1 cellular context compared by ENCODE assay signal in the genomic region with DNA sequence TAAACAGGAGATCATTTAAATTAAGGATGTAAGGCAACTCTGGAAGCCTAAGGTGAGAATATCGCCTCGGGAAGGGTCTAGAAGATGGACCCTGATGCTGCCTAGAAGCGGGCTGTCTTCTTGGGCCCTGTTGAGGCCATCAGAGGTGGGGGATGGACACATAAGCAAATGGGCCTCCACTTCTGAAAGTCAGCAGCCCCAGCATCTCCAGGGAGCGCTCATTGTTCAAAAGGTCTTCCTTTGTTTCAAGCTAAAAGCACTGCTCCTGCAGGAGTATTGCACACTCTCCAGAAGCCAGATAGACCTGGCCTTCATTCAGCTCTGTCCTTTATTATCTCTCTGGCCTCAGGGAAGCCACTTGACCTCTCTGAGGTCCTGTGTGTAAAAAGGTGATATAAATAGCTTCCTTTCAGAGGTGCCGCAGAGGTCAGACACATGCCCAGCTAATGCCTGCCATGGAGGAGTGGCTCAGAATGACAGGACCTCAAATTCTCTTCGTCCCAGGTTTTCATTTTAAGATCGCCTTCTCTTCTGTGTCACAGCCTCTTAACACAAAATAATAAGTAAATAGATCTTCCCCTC.
TF ChIP-seq lines count a peak whose summit lies in the region.

No MANE protein-coding gene starts in this region.

TF ChIP-seq in K562, 482 proteins besides CTCF, POLR2A, EP300 and RAD21 (continued from another document):
- TF ChIP-seq, protein P1, sequence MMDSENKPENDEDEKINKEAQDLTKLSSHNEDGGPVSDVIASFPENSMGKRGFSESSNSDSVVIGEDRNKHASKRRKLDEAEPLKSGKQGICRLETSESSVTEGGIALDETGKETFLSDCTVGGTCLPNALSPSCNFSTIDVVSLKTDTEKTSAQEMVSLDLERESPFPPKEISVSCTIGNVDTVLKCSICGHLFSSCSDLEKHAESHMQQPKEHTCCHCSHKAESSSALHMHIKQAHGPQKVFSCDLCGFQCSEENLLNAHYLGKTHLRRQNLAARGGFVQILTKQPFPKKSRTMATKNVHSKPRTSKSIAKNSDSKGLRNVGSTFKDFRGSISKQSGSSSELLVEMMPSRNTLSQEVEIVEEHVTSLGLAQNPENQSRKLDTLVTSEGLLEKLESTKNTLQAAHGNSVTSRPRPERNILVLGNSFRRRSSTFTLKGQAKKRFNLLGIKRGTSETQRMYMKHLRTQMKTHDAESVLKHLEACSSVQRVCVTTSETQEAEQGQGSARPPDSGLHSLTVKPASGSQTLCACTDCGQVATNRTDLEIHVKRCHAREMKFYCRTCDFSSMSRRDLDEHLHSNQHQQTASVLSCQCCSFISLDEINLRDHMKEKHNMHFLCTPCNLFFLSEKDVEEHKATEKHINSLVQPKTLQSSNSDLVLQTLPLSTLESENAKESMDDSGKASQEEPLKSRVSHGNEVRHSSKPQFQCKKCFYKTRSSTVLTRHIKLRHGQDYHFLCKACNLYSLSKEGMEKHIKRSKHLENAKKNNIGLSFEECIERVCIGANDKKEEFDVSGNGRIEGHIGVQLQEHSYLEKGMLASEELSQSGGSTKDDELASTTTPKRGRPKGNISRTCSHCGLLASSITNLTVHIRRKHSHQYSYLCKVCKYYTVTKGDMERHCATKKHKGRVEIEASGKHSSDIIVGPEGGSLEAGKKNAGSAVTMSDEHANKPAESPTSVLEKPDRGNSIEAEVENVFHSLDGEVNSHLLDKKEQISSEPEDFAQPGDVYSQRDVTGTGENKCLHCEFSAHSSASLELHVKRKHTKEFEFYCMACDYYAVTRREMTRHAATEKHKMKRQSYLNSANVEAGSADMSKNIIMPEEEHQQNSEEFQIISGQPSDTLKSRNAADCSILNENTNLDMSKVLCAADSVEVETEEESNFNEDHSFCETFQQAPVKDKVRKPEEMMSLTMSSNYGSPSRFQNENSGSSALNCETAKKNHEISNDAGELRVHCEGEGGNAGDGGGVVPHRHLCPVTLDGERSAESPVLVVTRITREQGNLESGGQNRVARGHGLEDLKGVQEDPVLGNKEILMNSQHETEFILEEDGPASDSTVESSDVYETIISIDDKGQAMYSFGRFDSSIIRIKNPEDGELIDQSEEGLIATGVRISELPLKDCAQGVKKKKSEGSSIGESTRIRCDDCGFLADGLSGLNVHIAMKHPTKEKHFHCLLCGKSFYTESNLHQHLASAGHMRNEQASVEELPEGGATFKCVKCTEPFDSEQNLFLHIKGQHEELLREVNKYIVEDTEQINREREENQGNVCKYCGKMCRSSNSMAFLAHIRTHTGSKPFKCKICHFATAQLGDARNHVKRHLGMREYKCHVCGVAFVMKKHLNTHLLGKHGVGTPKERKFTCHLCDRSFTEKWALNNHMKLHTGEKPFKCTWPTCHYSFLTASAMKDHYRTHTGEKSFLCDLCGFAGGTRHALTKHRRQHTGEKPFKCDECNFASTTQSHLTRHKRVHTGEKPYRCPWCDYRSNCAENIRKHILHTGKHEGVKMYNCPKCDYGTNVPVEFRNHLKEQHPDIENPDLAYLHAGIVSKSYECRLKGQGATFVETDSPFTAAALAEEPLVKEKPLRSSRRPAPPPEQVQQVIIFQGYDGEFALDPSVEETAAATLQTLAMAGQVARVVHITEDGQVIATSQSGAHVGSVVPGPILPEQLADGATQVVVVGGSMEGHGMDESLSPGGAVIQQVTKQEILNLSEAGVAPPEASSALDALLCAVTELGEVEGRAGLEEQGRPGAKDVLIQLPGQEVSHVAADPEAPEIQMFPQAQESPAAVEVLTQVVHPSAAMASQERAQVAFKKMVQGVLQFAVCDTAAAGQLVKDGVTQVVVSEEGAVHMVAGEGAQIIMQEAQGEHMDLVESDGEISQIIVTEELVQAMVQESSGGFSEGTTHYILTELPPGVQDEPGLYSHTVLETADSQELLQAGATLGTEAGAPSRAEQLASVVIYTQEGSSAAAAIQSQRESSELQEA (IDR thresholded peaks at IDR 0.05; ENCODE audit: low read depth): no peak
- TF ChIP-seq RBM17 (IDR thresholded peaks at IDR 0.05; ENCODE audit: borderline replicate concordance, low read depth, low read length) (no peak), CREB5 (CRISPR knock-in tag; IDR thresholded peaks at IDR 0.05) (no peak), ADNP (tag; IDR thresholded peaks at IDR 0.05) (no peak), ZNF512 (tag; IDR thresholded peaks at IDR 0.05) (no peak), ZNF175 (CRISPR knock-in tag; IDR thresholded peaks at IDR 0.05; ENCODE audit: low read depth) (no peak), IRF2 (CRISPR knock-in tag; IDR thresholded peaks at IDR 0.05) (no peak), ZNF224 (CRISPR knock-in tag; IDR thresholded peaks at IDR 0.05) (no peak), PHF8 (IDR thresholded peaks at IDR 0.05; ENCODE audit: borderline replicate concordance, low read length) (no peak), MEF2A (IDR thresholded peaks at IDR 0.05; ENCODE audit: control insufficient read depth, low read depth, low read length) (peak; percentile 60; the same call in 1 of the 2 replicates), TCF3 (CRISPR knock-in tag; IDR thresholded peaks at IDR 0.05) (peak; percentile 52), SMAD2 (IDR thresholded peaks at IDR 0.05; ENCODE audit: low read depth, low read length) (no peak), ZNF140 (CRISPR knock-in tag; IDR thresholded peaks at IDR 0.05) (no peak), ZNF354B (CRISPR knock-in tag; IDR thresholded peaks at IDR 0.05) (0 out of 2 replicates have a peak, but pooled peaks have one; percentile 8), PTBP1 (IDR thresholded peaks at IDR 0.05; ENCODE audit: low read depth, low read length) (no peak), SMAD3 (CRISPR knock-in tag; conservative IDR thresholded peaks at IDR 0.05) (no peak), RBM39 (optimal IDR thresholded peaks at IDR 0.05; ENCODE audit: low read depth, low read length) (no peak), CBFA2T3 (IDR thresholded peaks at IDR 0.05) (peak; percentile 50)
- TF ChIP-seq, protein P2, sequence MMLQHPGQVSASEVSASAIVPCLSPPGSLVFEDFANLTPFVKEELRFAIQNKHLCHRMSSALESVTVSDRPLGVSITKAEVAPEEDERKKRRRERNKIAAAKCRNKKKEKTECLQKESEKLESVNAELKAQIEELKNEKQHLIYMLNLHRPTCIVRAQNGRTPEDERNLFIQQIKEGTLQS (IDR thresholded peaks at IDR 0.05): no peak
- TF ChIP-seq, protein P2 (CRISPR knock-in tag; conservative IDR thresholded peaks at IDR 0.05): no peak
- TF ChIP-seq, protein P3, sequence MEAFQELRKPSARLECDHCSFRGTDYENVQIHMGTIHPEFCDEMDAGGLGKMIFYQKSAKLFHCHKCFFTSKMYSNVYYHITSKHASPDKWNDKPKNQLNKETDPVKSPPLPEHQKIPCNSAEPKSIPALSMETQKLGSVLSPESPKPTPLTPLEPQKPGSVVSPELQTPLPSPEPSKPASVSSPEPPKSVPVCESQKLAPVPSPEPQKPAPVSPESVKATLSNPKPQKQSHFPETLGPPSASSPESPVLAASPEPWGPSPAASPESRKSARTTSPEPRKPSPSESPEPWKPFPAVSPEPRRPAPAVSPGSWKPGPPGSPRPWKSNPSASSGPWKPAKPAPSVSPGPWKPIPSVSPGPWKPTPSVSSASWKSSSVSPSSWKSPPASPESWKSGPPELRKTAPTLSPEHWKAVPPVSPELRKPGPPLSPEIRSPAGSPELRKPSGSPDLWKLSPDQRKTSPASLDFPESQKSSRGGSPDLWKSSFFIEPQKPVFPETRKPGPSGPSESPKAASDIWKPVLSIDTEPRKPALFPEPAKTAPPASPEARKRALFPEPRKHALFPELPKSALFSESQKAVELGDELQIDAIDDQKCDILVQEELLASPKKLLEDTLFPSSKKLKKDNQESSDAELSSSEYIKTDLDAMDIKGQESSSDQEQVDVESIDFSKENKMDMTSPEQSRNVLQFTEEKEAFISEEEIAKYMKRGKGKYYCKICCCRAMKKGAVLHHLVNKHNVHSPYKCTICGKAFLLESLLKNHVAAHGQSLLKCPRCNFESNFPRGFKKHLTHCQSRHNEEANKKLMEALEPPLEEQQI (IDR thresholded peaks at IDR 0.05): no peak
- TF ChIP-seq, protein P4, sequence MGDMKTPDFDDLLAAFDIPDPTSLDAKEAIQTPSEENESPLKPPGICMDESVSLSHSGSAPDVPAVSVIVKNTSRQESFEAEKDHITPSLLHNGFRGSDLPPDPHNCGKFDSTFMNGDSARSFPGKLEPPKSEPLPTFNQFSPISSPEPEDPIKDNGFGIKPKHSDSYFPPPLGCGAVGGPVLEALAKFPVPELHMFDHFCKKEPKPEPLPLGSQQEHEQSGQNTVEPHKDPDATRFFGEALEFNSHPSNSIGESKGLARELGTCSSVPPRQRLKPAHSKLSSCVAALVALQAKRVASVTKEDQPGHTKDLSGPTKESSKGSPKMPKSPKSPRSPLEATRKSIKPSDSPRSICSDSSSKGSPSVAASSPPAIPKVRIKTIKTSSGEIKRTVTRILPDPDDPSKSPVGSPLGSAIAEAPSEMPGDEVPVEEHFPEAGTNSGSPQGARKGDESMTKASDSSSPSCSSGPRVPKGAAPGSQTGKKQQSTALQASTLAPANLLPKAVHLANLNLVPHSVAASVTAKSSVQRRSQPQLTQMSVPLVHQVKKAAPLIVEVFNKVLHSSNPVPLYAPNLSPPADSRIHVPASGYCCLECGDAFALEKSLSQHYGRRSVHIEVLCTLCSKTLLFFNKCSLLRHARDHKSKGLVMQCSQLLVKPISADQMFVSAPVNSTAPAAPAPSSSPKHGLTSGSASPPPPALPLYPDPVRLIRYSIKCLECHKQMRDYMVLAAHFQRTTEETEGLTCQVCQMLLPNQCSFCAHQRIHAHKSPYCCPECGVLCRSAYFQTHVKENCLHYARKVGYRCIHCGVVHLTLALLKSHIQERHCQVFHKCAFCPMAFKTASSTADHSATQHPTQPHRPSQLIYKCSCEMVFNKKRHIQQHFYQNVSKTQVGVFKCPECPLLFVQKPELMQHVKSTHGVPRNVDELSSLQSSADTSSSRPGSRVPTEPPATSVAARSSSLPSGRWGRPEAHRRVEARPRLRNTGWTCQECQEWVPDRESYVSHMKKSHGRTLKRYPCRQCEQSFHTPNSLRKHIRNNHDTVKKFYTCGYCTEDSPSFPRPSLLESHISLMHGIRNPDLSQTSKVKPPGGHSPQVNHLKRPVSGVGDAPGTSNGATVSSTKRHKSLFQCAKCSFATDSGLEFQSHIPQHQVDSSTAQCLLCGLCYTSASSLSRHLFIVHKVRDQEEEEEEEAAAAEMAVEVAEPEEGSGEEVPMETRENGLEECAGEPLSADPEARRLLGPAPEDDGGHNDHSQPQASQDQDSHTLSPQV (IDR thresholded peaks at IDR 0.05): no peak
- TF ChIP-seq, protein P5, sequence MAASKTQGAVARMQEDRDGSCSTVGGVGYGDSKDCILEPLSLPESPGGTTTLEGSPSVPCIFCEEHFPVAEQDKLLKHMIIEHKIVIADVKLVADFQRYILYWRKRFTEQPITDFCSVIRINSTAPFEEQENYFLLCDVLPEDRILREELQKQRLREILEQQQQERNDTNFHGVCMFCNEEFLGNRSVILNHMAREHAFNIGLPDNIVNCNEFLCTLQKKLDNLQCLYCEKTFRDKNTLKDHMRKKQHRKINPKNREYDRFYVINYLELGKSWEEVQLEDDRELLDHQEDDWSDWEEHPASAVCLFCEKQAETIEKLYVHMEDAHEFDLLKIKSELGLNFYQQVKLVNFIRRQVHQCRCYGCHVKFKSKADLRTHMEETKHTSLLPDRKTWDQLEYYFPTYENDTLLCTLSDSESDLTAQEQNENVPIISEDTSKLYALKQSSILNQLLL (CRISPR knock-in tag; IDR thresholded peaks at IDR 0.05; ENCODE audit: borderline replicate concordance): no peak
